In the genomic region with DNA sequence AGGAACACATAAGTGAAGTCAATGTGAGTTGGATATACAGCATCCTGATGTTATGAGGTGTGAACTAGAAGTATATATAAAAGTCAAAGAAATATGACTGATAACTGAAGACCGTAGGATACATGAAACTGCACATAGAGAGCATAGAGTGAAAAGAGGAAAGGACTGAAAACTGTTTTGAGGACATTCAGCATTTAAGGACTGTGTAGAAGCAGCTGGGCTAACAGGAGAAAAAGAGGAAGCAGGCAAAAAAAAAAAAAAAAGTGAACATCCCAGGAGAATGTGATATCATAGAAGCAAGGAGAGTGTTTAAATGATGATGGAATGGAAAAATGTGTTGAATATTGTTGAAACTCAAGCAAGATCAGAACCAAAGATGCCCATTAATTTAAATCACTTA, we compare ENCODE assay signal across 27 cellular contexts.
"Had no signal": no experiment of that assay in that cellular context is flagged by ENCODE, and none has a peak within 500 bp of the region (broad histone marks: within the 10 kb centered on the region; RNA-seq: fewer than 3 reads in every experiment).

No MANE protein-coding gene starts in this region.

- DNase-seq: activated CD4-positive, alpha-beta memory T cell treated with anti-CD3 and anti-CD28 coated beads for 36 hours; activated CD4-positive, alpha-beta T cell treated with anti-CD3 and anti-CD28 coated beads, Interleukin-2, amount 10 ng/mL, durations not matched to agents 7 days and 5 days; activated CD4-positive, CD25-positive, alpha-beta regulatory T cell; activated CD8-positive, alpha-beta memory T cell treated with anti-CD3 and anti-CD28 coated beads for 24 hours; activated effector memory CD4-positive, alpha-beta T cell treated with anti-CD3 and anti-CD28 coated beads, Interleukin-2, amount 50 U/mL, for 16 hours; activated naive CD4-positive, alpha-beta T cell treated with Interleukin-2 at 50 U/mL for 16 hours; activated naive CD8-positive, alpha-beta T cell treated with anti-CD3 and anti-CD28 coated beads, Interleukin-2, amount 50 U/mL, for 24 hours; activated T-cell treated with anti-CD3 and anti-CD28 coated beads, Interleukin-2, amount 50 U/mL, for 4 hours; amniotic stem cell; body of pancreas; central memory CD4-positive, alpha-beta T cell; Karpas-422; NCI-H1048; NCI-H2029; NCI-H2107; NCI-H2171 treated with DMSO at 0.1 percent for 48 hours; NCI-H226; NCI-H526; NCI-H82; RPMI8226; T-cell; T-helper 2 cell; T1000 had no signal

- H3K27ac ChIP-seq: ascending aorta, body of pancreas, coronary artery, SJSA1, VCaP had no signal

- H3K27me3 ChIP-seq: ascending aorta, body of pancreas, SJSA1 had no signal

- H3K4me1 ChIP-seq: ascending aorta, body of pancreas, SJSA1 had no signal

- H3K36me3 ChIP-seq: ascending aorta, SJSA1 had no signal

- H3K9me3 ChIP-seq: ascending aorta, body of pancreas, SJSA1 had no signal

- H3K4me3 ChIP-seq: ascending aorta, body of pancreas, coronary artery, SJSA1 had no signal
